ENCODE assay signal across 1 cellular context in the genomic region with DNA sequence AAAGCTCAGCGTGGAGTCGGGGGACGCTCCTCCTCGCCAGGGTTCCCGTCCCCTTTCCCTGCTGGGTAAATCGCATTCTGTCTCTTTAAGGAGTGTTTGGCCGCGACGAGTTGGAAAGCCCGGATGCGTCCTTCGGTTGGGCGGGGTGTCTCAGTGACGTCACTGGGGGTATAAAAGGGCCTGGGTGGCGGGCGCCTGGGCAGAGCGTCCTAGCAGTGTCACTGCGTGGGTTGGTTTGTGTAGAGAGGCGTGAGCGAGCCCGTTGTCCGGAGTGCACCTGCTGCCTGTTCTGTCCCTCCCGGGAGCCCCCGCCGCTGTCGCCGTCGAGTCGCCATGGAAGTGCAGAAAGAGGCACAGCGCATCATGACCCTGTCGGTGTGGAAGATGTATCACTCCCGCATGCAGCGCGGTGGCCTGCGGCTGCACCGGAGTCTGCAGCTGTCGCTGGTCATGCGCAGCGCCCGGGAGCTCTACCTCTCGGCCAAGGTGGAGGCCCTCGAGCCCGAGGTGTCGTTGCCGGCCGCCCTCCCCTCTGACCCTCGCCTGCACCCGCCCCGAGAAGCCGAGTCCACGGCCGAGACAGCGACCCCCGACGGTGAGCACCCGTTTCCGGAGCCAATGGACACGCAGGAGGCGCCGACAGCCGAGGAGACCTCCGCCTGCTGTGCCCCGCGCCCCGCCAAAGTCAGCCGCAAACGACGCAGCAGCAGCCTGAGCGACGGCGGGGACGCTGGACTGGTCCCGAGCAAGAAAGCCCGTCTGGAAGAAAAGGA.
TF ChIP-seq lines count a peak whose summit lies in the region.

No MANE protein-coding gene starts in this region.

TF ChIP-seq in H1, 55 proteins besides CTCF, POLR2A, EP300 and RAD21:
- peak; percentile 99 for TF ChIP-seq TAF1 (IDR thresholded peaks at IDR 0.05; ENCODE audit: low read depth, low read length)
- TF ChIP-seq, protein P1, sequence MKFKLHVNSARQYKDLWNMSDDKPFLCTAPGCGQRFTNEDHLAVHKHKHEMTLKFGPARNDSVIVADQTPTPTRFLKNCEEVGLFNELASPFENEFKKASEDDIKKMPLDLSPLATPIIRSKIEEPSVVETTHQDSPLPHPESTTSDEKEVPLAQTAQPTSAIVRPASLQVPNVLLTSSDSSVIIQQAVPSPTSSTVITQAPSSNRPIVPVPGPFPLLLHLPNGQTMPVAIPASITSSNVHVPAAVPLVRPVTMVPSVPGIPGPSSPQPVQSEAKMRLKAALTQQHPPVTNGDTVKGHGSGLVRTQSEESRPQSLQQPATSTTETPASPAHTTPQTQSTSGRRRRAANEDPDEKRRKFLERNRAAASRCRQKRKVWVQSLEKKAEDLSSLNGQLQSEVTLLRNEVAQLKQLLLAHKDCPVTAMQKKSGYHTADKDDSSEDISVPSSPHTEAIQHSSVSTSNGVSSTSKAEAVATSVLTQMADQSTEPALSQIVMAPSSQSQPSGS (IDR thresholded peaks at IDR 0.05; ENCODE audit: low read length), result peak; percentile 89
- peak; percentile 72 for TF ChIP-seq SAP30 (IDR thresholded peaks at IDR 0.05; ENCODE audit: insufficient read depth, insufficient replicate concordance, low read length)
- TF ChIP-seq RXRA (IDR thresholded peaks at IDR 0.05; ENCODE audit: insufficient read depth, low read depth, low read length), result no peak
- no peak for TF ChIP-seq CEBPB (IDR thresholded peaks at IDR 0.05; ENCODE audit: low read depth, low read length)
- TF ChIP-seq CHD1 (IDR thresholded peaks at IDR 0.05; ENCODE audit: low read depth, low read length), result no peak; the same call in none of the 2 replicates
- TF ChIP-seq SP2 (IDR thresholded peaks at IDR 0.05; ENCODE audit: low read length), result no peak
- no peak for TF ChIP-seq GABPA (IDR thresholded peaks at IDR 0.05; ENCODE audit: borderline replicate concordance, insufficient read depth, low read length)
- no peak for TF ChIP-seq BRCA1 (IDR thresholded peaks at IDR 0.05; ENCODE audit: low read depth, low read length)
- peak; percentile 95 for TF ChIP-seq TAF7 (optimal IDR thresholded peaks at IDR 0.05; ENCODE audit: borderline replicate concordance, low read depth, low read length)
- no peak for TF ChIP-seq CBX5 (IDR thresholded peaks at IDR 0.05; ENCODE audit: low read depth, low read length)
- no peak for TF ChIP-seq ZNF274 (IDR thresholded peaks at IDR 0.05; ENCODE audit: borderline replicate concordance, extremely low read depth, low read length)
- TF ChIP-seq TBP (IDR thresholded peaks at IDR 0.05; ENCODE audit: low read depth, low read length), result peak; percentile 98
- no peak for TF ChIP-seq SIX5 (IDR thresholded peaks at IDR 0.05; ENCODE audit: low read depth, low read length)
- TF ChIP-seq KDM5A (IDR thresholded peaks at IDR 0.05; ENCODE audit: low read length), result no peak
- peak; percentile 99 for TF ChIP-seq POLR2AphosphoS5 (IDR thresholded peaks at IDR 0.05; ENCODE audit: low read depth, low read length)
- TF ChIP-seq, protein P2, sequence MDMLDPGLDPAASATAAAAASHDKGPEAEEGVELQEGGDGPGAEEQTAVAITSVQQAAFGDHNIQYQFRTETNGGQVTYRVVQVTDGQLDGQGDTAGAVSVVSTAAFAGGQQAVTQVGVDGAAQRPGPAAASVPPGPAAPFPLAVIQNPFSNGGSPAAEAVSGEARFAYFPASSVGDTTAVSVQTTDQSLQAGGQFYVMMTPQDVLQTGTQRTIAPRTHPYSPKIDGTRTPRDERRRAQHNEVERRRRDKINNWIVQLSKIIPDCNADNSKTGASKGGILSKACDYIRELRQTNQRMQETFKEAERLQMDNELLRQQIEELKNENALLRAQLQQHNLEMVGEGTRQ (IDR thresholded peaks at IDR 0.05; ENCODE audit: low read length), result peak; percentile 57
- TF ChIP-seq TEAD4 (IDR thresholded peaks at IDR 0.05; ENCODE audit: low read depth, low read length), result no peak; the same call in 1 of the 2 replicates
- TF ChIP-seq, protein P3, sequence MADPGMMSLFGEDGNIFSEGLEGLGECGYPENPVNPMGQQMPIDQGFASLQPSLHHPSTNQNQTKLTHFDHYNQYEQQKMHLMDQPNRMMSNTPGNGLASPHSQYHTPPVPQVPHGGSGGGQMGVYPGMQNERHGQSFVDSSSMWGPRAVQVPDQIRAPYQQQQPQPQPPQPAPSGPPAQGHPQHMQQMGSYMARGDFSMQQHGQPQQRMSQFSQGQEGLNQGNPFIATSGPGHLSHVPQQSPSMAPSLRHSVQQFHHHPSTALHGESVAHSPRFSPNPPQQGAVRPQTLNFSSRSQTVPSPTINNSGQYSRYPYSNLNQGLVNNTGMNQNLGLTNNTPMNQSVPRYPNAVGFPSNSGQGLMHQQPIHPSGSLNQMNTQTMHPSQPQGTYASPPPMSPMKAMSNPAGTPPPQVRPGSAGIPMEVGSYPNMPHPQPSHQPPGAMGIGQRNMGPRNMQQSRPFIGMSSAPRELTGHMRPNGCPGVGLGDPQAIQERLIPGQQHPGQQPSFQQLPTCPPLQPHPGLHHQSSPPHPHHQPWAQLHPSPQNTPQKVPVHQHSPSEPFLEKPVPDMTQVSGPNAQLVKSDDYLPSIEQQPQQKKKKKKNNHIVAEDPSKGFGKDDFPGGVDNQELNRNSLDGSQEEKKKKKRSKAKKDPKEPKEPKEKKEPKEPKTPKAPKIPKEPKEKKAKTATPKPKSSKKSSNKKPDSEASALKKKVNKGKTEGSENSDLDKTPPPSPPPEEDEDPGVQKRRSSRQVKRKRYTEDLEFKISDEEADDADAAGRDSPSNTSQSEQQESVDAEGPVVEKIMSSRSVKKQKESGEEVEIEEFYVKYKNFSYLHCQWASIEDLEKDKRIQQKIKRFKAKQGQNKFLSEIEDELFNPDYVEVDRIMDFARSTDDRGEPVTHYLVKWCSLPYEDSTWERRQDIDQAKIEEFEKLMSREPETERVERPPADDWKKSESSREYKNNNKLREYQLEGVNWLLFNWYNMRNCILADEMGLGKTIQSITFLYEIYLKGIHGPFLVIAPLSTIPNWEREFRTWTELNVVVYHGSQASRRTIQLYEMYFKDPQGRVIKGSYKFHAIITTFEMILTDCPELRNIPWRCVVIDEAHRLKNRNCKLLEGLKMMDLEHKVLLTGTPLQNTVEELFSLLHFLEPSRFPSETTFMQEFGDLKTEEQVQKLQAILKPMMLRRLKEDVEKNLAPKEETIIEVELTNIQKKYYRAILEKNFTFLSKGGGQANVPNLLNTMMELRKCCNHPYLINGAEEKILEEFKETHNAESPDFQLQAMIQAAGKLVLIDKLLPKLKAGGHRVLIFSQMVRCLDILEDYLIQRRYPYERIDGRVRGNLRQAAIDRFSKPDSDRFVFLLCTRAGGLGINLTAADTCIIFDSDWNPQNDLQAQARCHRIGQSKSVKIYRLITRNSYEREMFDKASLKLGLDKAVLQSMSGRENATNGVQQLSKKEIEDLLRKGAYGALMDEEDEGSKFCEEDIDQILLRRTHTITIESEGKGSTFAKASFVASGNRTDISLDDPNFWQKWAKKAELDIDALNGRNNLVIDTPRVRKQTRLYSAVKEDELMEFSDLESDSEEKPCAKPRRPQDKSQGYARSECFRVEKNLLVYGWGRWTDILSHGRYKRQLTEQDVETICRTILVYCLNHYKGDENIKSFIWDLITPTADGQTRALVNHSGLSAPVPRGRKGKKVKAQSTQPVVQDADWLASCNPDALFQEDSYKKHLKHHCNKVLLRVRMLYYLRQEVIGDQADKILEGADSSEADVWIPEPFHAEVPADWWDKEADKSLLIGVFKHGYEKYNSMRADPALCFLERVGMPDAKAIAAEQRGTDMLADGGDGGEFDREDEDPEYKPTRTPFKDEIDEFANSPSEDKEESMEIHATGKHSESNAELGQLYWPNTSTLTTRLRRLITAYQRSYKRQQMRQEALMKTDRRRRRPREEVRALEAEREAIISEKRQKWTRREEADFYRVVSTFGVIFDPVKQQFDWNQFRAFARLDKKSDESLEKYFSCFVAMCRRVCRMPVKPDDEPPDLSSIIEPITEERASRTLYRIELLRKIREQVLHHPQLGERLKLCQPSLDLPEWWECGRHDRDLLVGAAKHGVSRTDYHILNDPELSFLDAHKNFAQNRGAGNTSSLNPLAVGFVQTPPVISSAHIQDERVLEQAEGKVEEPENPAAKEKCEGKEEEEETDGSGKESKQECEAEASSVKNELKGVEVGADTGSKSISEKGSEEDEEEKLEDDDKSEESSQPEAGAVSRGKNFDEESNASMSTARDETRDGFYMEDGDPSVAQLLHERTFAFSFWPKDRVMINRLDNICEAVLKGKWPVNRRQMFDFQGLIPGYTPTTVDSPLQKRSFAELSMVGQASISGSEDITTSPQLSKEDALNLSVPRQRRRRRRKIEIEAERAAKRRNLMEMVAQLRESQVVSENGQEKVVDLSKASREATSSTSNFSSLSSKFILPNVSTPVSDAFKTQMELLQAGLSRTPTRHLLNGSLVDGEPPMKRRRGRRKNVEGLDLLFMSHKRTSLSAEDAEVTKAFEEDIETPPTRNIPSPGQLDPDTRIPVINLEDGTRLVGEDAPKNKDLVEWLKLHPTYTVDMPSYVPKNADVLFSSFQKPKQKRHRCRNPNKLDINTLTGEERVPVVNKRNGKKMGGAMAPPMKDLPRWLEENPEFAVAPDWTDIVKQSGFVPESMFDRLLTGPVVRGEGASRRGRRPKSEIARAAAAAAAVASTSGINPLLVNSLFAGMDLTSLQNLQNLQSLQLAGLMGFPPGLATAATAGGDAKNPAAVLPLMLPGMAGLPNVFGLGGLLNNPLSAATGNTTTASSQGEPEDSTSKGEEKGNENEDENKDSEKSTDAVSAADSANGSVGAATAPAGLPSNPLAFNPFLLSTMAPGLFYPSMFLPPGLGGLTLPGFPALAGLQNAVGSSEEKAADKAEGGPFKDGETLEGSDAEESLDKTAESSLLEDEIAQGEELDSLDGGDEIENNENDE (IDR thresholded peaks at IDR 0.05; ENCODE audit: insufficient replicate concordance, low read length), result no peak
- no peak for TF ChIP-seq ASH2L (IDR thresholded peaks at IDR 0.05; ENCODE audit: low read length)
- no peak for TF ChIP-seq SP4 (IDR thresholded peaks at IDR 0.05; ENCODE audit: low read length)
- peak; percentile 85 for TF ChIP-seq PHF8 (conservative IDR thresholded peaks at IDR 0.05; ENCODE audit: low read depth, low read length)
- TF ChIP-seq BACH1 (IDR thresholded peaks at IDR 0.05; ENCODE audit: low read length), result no peak
- TF ChIP-seq SIRT6 (IDR thresholded peaks at IDR 0.05; ENCODE audit: low read length), result peak; percentile 59
- peak; percentile 15; the same call in 1 of the 2 replicates for TF ChIP-seq NRF1 (IDR thresholded peaks at IDR 0.05; ENCODE audit: low read depth, low read length)
- no peak for TF ChIP-seq CTBP2 (IDR thresholded peaks at IDR 0.05; ENCODE audit: borderline replicate concordance, insufficient read depth, insufficient read length, low read length)
- TF ChIP-seq FOSL1 (IDR thresholded peaks at IDR 0.05; ENCODE audit: insufficient read depth, low read depth, low read length), result no peak
- TF ChIP-seq KDM4A (IDR thresholded peaks at IDR 0.05; ENCODE audit: low read depth, low read length, severe bottlenecking), result no peak
- TF ChIP-seq CHD2 (IDR thresholded peaks at IDR 0.05; ENCODE audit: low read length), result 0 out of 2 replicates have a peak, but pooled peaks have one; percentile 6
- TF ChIP-seq RBBP5 (IDR thresholded peaks at IDR 0.05; ENCODE audit: borderline replicate concordance, low read depth, low read length), result no peak; the same call in 1 of the 2 replicates
- TF ChIP-seq CBX8 (IDR thresholded peaks at IDR 0.05; ENCODE audit: borderline replicate concordance, low read depth, low read length), result no peak
- TF ChIP-seq HDAC6 (IDR thresholded peaks at IDR 0.05; ENCODE audit: low read depth, low read length), result peak; percentile 5
- peak in 1 of 2 experiments; percentile 18; a peak in 1 of 4 replicates for TF ChIP-seq HDAC2 (IDR thresholded peaks at IDR 0.05; ENCODE audit: borderline replicate concordance in 1 of 2, low read depth in 2 of 2, low read length in 2 of 2)
- peak; percentile 92 for TF ChIP-seq CREB1 (IDR thresholded peaks at IDR 0.05)
- no peak for TF ChIP-seq RFX5 (IDR thresholded peaks at IDR 0.05; ENCODE audit: borderline replicate concordance, low read depth, low read length)
- TF ChIP-seq, protein P4, sequence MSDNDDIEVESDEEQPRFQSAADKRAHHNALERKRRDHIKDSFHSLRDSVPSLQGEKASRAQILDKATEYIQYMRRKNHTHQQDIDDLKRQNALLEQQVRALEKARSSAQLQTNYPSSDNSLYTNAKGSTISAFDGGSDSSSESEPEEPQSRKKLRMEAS (IDR thresholded peaks at IDR 0.05), result peak; percentile 46; the same call in 1 of the 2 replicates
- no peak for TF ChIP-seq KDM1A (IDR thresholded peaks at IDR 0.05; ENCODE audit: borderline replicate concordance, low read length)
- no peak for TF ChIP-seq EZH2 (IDR thresholded peaks at IDR 0.05; ENCODE audit: low read depth, low read length, severe bottlenecking)
- TF ChIP-seq NANOG (IDR thresholded peaks at IDR 0.05; ENCODE audit: insufficient read depth, low read depth, low read length, poor library complexity, severe bottlenecking), result no peak
- peak; percentile 77; the same call in 1 of the 2 replicates for TF ChIP-seq JUND (IDR thresholded peaks at IDR 0.05; ENCODE audit: low read length)
- no peak for TF ChIP-seq MAFK (IDR thresholded peaks at IDR 0.05; ENCODE audit: low read depth, low read length)
- TF ChIP-seq GTF2F1 (IDR thresholded peaks at IDR 0.05; ENCODE audit: borderline replicate concordance, low read depth, low read length), result peak; percentile 95
- TF ChIP-seq EGR1 (IDR thresholded peaks at IDR 0.05; ENCODE audit: borderline replicate concordance, low read depth, low read length), result peak; percentile 51; the same call in 1 of the 2 replicates
- TF ChIP-seq, protein P5, sequence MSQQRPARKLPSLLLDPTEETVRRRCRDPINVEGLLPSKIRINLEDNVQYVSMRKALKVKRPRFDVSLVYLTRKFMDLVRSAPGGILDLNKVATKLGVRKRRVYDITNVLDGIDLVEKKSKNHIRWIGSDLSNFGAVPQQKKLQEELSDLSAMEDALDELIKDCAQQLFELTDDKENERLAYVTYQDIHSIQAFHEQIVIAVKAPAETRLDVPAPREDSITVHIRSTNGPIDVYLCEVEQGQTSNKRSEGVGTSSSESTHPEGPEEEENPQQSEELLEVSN (IDR thresholded peaks at IDR 0.05), result no peak
- peak; percentile 76 to 84; a peak in 2 of 4 replicates for TF ChIP-seq SIN3A (conservative IDR thresholded peaks at IDR 0.05 in 1 of 2, IDR thresholded peaks at IDR 0.05 in 1 of 2; ENCODE audit: low read depth in 1 of 2, low read length in 2 of 2)
- TF ChIP-seq RNF2 (IDR thresholded peaks at IDR 0.05; ENCODE audit: borderline replicate concordance, low read depth, low read length, missing control alignments, poor library complexity, severe bottlenecking), result no peak
- TF ChIP-seq JUN (IDR thresholded peaks at IDR 0.05; ENCODE audit: low read depth, low read length), result 0 out of 2 replicates have a peak, but pooled peaks have one; percentile 6
- no peak for TF ChIP-seq POU5F1 (IDR thresholded peaks at IDR 0.05; ENCODE audit: low read depth, low read length)
- TF ChIP-seq SP1 (IDR thresholded peaks at IDR 0.05; ENCODE audit: low read depth, low read length), result peak; percentile 83
- no peak for TF ChIP-seq BCL11A (IDR thresholded peaks at IDR 0.05; ENCODE audit: low read depth in 2 of 2, low read length in 2 of 2)
- TF ChIP-seq SRF (IDR thresholded peaks at IDR 0.05; ENCODE audit: low read depth, low read length), result peak; percentile 17
- TF ChIP-seq TCF12 (IDR thresholded peaks at IDR 0.05; ENCODE audit: low read depth, low read length), result no peak
- TF ChIP-seq YY1 (IDR thresholded peaks at IDR 0.05; ENCODE audit: low read depth, low read length), result no peak
- TF ChIP-seq, protein P6, sequence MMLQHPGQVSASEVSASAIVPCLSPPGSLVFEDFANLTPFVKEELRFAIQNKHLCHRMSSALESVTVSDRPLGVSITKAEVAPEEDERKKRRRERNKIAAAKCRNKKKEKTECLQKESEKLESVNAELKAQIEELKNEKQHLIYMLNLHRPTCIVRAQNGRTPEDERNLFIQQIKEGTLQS (IDR thresholded peaks at IDR 0.05; ENCODE audit: insufficient read depth, low read depth, low read length), result no peak
- TF ChIP-seq SUZ12 (IDR thresholded peaks at IDR 0.05; ENCODE audit: low read length), result no peak
